Comparison of ENCODE assay signal across 8 cellular contexts in the genomic region with DNA sequence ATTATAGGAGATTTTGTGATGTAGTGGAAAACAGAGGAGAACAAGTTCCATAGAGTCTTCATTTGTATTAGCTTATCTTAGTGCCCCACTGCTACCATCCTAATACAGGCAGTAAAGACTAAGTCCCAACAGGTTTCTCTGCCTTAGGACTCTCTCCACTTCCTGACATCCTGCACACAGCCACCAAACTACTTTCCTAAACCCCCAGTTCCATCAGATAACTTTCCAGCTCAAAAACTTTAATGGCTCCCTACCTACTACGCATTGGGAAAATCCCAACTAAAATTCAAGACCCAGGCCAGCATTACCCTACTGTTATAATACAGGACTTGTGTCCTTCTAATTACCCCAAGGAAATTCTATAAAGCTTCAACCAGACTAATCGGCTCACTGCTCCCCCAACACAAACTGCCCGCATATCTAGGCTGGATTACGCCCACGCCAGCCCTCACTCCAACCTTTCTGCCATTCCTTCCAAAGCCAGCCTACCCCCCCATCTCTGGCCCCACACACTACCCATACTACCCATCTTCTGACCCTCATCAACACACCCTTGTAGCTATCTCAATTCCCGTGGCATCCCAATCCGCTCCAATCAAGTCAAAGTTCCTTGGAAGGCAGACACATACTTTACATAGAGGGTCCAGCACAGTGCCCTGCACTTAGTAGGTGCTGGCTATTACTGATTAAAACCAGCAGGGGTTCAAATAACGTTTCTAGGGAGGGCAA. TPM values are rescaled to one million over a fixed set of nuclear protein-coding genes. Genes with fewer than 3 reads are reported as not detected.
DNase-seq lines count a peak whose midpoint lies in the region; ATAC-seq and TF ChIP-seq lines count a peak whose summit lies in the region.

No MANE protein-coding gene starts in this region.

- peaks cover 6% of the 10 kb centered on the region; the same call in 1 of the 2 replicates for H3K36me3 Mint-ChIP-seq in WTC11

- no peak overlapping the region for H3K27ac Mint-ChIP-seq in WTC11

- POLR2A ChIA-PET in SK-N-SH (lab: Yijun Ruan, JAX) = interaction anchor here (0.6 to 1.1 kb wide), 2 partner anchors 9 to 19 kb away, joined by 3 to 5 read pairs; no protein-coding TSS in a partner anchor
- POLR2A ChIA-PET in WTC11 (lab: Charles Lee) = interaction anchor here (3.6 kb wide), 1 partner anchor 19 kb away, joined by 15 read pairs; no protein-coding TSS in a partner anchor

- H3K9me3 ChIP-seq in SK-N-SH (no peaks in the 10 kb centered on the region), iPS DF 6.9 (ENCODE audit: control insufficient read depth, insufficient read depth, low read length) (no peaks in the 10 kb centered on the region), subcutaneous abdominal adipose tissue (ENCODE audit: control insufficient read depth in 5 of 5, low read length in 5 of 5) (no peaks in the 10 kb centered on the region)

- no peaks in the 10 kb centered on the region for H3K9me3 Mint-ChIP-seq in WTC11

- peak overlapping the region; percentile 75 to 96 for H3K4me3 ChIP-seq in SK-N-SH (ENCODE audit: low read depth in 2 of 2, low read length in 1 of 2)
- peak overlapping the region; percentile 78; the same call in 1 of the 2 replicates for H3K4me3 ChIP-seq in iPS DF 6.9 (ENCODE audit: low read length)
- H3K4me3 ChIP-seq in subcutaneous abdominal adipose tissue (ENCODE audit: low read depth in 1 of 5, low read length in 5 of 5) = peak overlapping the region; percentile 74 to 95 (median 86)

- H3K79me2 ChIP-seq in SK-N-SH (ENCODE audit: insufficient read depth) = peaks cover 59% of the 10 kb centered on the region

- TF ChIP-seq CTCF in SK-N-SH (IDR thresholded peaks at IDR 0.05) (no peak), WTC11 (IDR thresholded peaks at IDR 0.05) (no peak)

- no peaks in the 10 kb centered on the region for H3K27me3 Mint-ChIP-seq in WTC11 (ENCODE audit: low read depth)

- H3K4me3 Mint-ChIP-seq in WTC11 = peak overlapping the region; percentile 67

- peaks cover 34% of the 10 kb centered on the region for H3K4me1 Mint-ChIP-seq in WTC11

- 54% methylated on average over 8 of the region's 8 CpGs for WGBS in SK-N-SH (ENCODE audit: low lambda C conversion rate)
- no CpG with 5 or more reads among the region's 8 CpGs for WGBS in iPS DF 6.9 (ENCODE audit: insufficient coverage, insufficient read length)

- TF ChIP-seq RAD21 in SK-N-SH (IDR thresholded peaks at IDR 0.05; ENCODE audit: low read length) = no peak

- peaks cover 10% of the 10 kb centered on the region; the same call in 1 of the 2 replicates for H4K20me1 ChIP-seq in SK-N-SH (ENCODE audit: insufficient read depth)

- H2AFZ ChIP-seq in SK-N-SH (ENCODE audit: low read depth) = peak overlapping the region; percentile 74

- ATAC-seq in SK-N-SH treated with all-trans-retinoic acid at 6 μM for 48 hours = no peak; the same call in 2 of the 3 replicates
- no peak for ATAC-seq in WTC11
- ATAC-seq in HG02970 (IDR thresholded peaks at IDR 0.05; ENCODE audit: low FRiP score, unreplicated experiment) = no peak

- peaks cover 17% of the 10 kb centered on the region for H3F3A ChIP-seq in SK-N-SH (replicated peaks; ENCODE audit: insufficient read depth)

- H3K27ac ChIP-seq in SK-N-SH (ENCODE audit: low read depth in 2 of 2, low read length in 1 of 2) = peak overlapping the region in 1 of 2 experiments; percentile 94; a peak in 2 of 4 replicates
- H3K27ac ChIP-seq in iPS DF 6.9 (ENCODE audit: low read length) = no peak overlapping the region
- H3K27ac ChIP-seq in subcutaneous abdominal adipose tissue (ENCODE audit: low read depth, low read length) = peak overlapping the region; percentile 90

- peak overlapping the region; percentile 94 for H3K9ac ChIP-seq in SK-N-SH
- H3K9ac ChIP-seq in subcutaneous abdominal adipose tissue (ENCODE audit: low read length in 5 of 5) = peak overlapping the region; percentile 84 to 94 (median 92)

- H3K4me2 ChIP-seq in SK-N-SH = peak overlapping the region; percentile 86

- H3K27me3 ChIP-seq in SK-N-SH (ENCODE audit: insufficient read depth) (no peaks in the 10 kb centered on the region), iPS DF 6.9 (ENCODE audit: control insufficient read depth, insufficient read depth, low read length) (no peaks in the 10 kb centered on the region), subcutaneous abdominal adipose tissue (ENCODE audit: control insufficient read depth in 5 of 5, insufficient read depth in 4 of 5, low read length in 5 of 5) (no peaks in the 10 kb centered on the region)

- peaks cover 6 to 8% of the 10 kb centered on the region in 2 experiments; a peak in 3 of 4 replicates for H3K4me1 ChIP-seq in SK-N-SH (ENCODE audit: control insufficient read depth in 1 of 2, insufficient read depth in 2 of 2, low read depth in 1 of 2, low read length in 1 of 2)
- H3K4me1 ChIP-seq in iPS DF 6.9 (ENCODE audit: control insufficient read depth, insufficient read depth, low read length) = peaks cover 2% of the 10 kb centered on the region; the same call in 1 of the 2 replicates
- H3K4me1 ChIP-seq in subcutaneous abdominal adipose tissue (ENCODE audit: control insufficient read depth in 5 of 5, insufficient read depth in 5 of 5, low read length in 5 of 5) = peaks cover 5 to 29% (median 28%) of the 10 kb centered on the region in 5 donors

- no peaks in the 10 kb centered on the region for H3K9me2 ChIP-seq in SK-N-SH

- no peak for TF ChIP-seq EP300 in SK-N-SH (IDR thresholded peaks at IDR 0.05; ENCODE audit: borderline replicate concordance in 1 of 2, low read depth in 1 of 2, low read length in 1 of 2)

- CTCF ChIA-PET in SK-N-SH (lab: Yijun Ruan, JAX) (interaction anchor here (0.6 to 4.9 kb wide), 10 partner anchors 9 to 307 kb away, joined by 3 to 93 read pairs (median 4); no protein-coding TSS in a partner anchor), WTC11 (lab: Charles Lee) (interaction anchor here (0.9 to 1.8 kb wide), 3 partner anchors 17 to 55 kb away, joined by 3 to 6 read pairs (median 4); no protein-coding TSS in a partner anchor)

- DNase-seq in SK-N-SH (peak; percentile 24), WTC11 (ENCODE audit: low spot score) (no peak), iPS DF 6.9 (ENCODE audit: low read depth, low spot score) (no peak), AG20443 (ENCODE audit: low spot score) (no peak), pons (ENCODE audit: low spot score) (no peak)

- H3K36me3 ChIP-seq in SK-N-SH (replicated peaks in 1 of 2; ENCODE audit: control insufficient read depth in 1 of 2, insufficient read depth in 2 of 2, low read length in 1 of 2) (peaks cover 0 to 10% of the 10 kb centered on the region in 2 experiments), iPS DF 6.9 (ENCODE audit: control insufficient read depth, insufficient read depth, low read length) (no peaks in the 10 kb centered on the region), subcutaneous abdominal adipose tissue (ENCODE audit: control insufficient read depth in 5 of 5, insufficient read depth in 5 of 5, low read length in 5 of 5) (peaks cover 0 to 4% (median 0%) of the 10 kb centered on the region in 5 donors)

TF ChIP-seq in SK-N-SH, 30 proteins besides CTCF, POLR2A, EP300 and RAD21:
- TF ChIP-seq FOXM1 (IDR thresholded peaks at IDR 0.05; ENCODE audit: low read depth) (no peak), RFX5 (IDR thresholded peaks at IDR 0.05; ENCODE audit: low read length) (no peak), GATA2 (CRISPR knock-in tag; IDR thresholded peaks at IDR 0.05) (no peak)

TF ChIP-seq in SK-N-SH treated with all-trans-retinoic acid at 6 μM for 48 hours, 23 proteins besides CTCF, POLR2A, EP300 and RAD21 (continues in another document):
- no peak for TF ChIP-seq BACH2 (CRISPR knock-in tag; IDR thresholded peaks at IDR 0.05; ENCODE audit: borderline replicate concordance)
- TF ChIP-seq ZFP30 (CRISPR knock-in tag; IDR thresholded peaks at IDR 0.05) = no peak
- TF ChIP-seq ISL1 (CRISPR knock-in tag; IDR thresholded peaks at IDR 0.05) = no peak
- TF ChIP-seq TOX (CRISPR knock-in tag; IDR thresholded peaks at IDR 0.05; ENCODE audit: borderline replicate concordance) = no peak
- TF ChIP-seq CSDC2 (CRISPR knock-in tag; IDR thresholded peaks at IDR 0.05) = no peak

TF ChIP-seq in WTC11, 78 proteins besides CTCF, POLR2A, EP300 and RAD21 (continues in another document):
- TF ChIP-seq, protein P1, sequence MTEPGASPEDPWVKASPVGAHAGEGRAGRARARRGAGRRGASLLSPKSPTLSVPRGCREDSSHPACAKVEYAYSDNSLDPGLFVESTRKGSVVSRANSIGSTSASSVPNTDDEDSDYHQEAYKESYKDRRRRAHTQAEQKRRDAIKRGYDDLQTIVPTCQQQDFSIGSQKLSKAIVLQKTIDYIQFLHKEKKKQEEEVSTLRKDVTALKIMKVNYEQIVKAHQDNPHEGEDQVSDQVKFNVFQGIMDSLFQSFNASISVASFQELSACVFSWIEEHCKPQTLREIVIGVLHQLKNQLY (CRISPR knock-in tag; IDR thresholded peaks at IDR 0.05) = no peak

RNA-seq across cellular contexts. Expression of gene IDE, which starts 1.4 kb away (rescaled TPM):
- polyA plus RNA-seq in SK-N-SH (2012; rRNA removed) = 9.3 and 11.7 TPM in 2 replicates
- polyA plus RNA-seq in SK-N-SH (2012; cell fraction: cytosol; rRNA removed) = 10.5 and 11.6 TPM in 2 replicates
- 9.6 and 20.4 TPM in 2 replicates for polyA plus RNA-seq in SK-N-SH (2012; cell fraction: nucleus; rRNA removed)
- total RNA-seq in WTC11 (2021) = 44.0 to 50.5 TPM (median 45.2 TPM) in 3 replicates

RNA-seq across cellular contexts. Expression of gene KIF11, which starts 20.4 kb away (rescaled TPM):
- polyA plus RNA-seq in SK-N-SH (2012; rRNA removed) = 3.8 and 4.0 TPM in 2 replicates
- polyA plus RNA-seq in SK-N-SH (2012; cell fraction: cytosol; rRNA removed) = 7.0 and 7.9 TPM in 2 replicates
- polyA plus RNA-seq in SK-N-SH (2012; cell fraction: nucleus; rRNA removed) = 1.8 and 3.7 TPM in 2 replicates
- 46.0 to 55.7 TPM (median 47.5 TPM) in 3 replicates for total RNA-seq in WTC11 (2021)
